In the genomic region with DNA sequence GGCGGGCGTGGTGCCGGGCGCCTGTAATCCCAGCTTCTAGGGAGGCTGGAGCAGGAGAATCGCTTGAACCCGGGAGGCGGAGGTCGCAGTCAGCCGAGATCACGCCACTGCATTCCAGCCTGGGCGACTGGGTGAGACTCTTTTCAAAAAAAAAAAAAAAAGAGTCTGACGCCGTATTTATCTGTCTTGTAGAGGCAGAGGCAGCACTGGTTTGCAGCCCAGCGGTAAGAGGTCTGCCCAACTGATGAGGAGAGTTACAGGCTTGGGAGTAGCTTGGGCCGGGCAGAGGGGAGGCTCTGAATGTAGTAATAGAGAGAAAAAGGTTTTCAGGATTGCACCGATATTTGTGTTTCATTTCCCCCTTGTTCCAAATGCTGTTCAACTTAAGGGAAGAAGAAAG, we compare ENCODE assay signal across 10 cellular contexts. TPM values are rescaled to one million over a fixed set of nuclear protein-coding genes. Genes with fewer than 3 reads are reported as not detected.
A peak's percentile ranks its signal among the peaks of the same experiment; 100 is the strongest.
DNase-seq lines count a peak whose midpoint lies in the region; ATAC-seq and TF ChIP-seq lines count a peak whose summit lies in the region.
"Had no signal": no experiment of that assay in that cellular context is flagged by ENCODE, and none has a peak within 500 bp of the region (broad histone marks: within the 10 kb centered on the region; RNA-seq: fewer than 3 reads in every experiment).

No MANE protein-coding gene starts in this region.

- TF ChIP-seq CTCF in DOHH2 (IDR thresholded peaks at IDR 0.05; ENCODE audit: low read depth, low read length, poor library complexity, severe bottlenecking) (no peak), nephron (IDR thresholded peaks at IDR 0.05; ENCODE audit: unreplicated experiment in 3 of 3) (no peak)

- H3K27me3 ChIP-seq in DOHH2 (ENCODE audit: control insufficient read depth, low read length) (peaks cover 35% of the 10 kb centered on the region), Karpas-422 (ENCODE audit: low read length) (no peaks in the 10 kb centered on the region)

- H3F3A ChIP-seq in DOHH2 (ENCODE audit: control insufficient read depth, insufficient read depth): no peaks in the 10 kb centered on the region; the same call in 1 of the 2 replicates

- H3K9ac ChIP-seq in Karpas-422 (ENCODE audit: low read length): no peak overlapping the region

- peak overlapping the region; percentile 81 for H3K4me3 Mint-ChIP-seq in effector memory CD8-positive, alpha-beta T cell
- H3K4me3 Mint-ChIP-seq in nephron: peak overlapping the region; percentile 85 to 93 (median 89)

- peaks cover 75 to 96% of the 10 kb centered on the region in 2 donors for H3K27me3 Mint-ChIP-seq in effector memory CD8-positive, alpha-beta T cell
- H3K27me3 Mint-ChIP-seq in nephron (ENCODE audit: low read depth): peaks cover 82% of the 10 kb centered on the region

- H3K36me3 ChIP-seq in DOHH2 (ENCODE audit: control insufficient read depth, low read length): no peaks in the 10 kb centered on the region
- no peaks in the 10 kb centered on the region for H3K36me3 ChIP-seq in Karpas-422 (ENCODE audit: insufficient read depth, low read length)

- H3K4me2 ChIP-seq in DOHH2 (ENCODE audit: low read length) (peak overlapping the region; percentile 87), Karpas-422 (ENCODE audit: low read depth, low read length, poor library complexity, severe bottlenecking) (no peak overlapping the region)

- H3K9me3 ChIP-seq in DOHH2 (ENCODE audit: control insufficient read depth, insufficient read depth, low read length) (no peaks in the 10 kb centered on the region), Karpas-422 (ENCODE audit: low read length) (no peaks in the 10 kb centered on the region)

- ATAC-seq in effector memory CD8-positive, alpha-beta T cell (replicated peaks): no peak
- ATAC-seq in GM18868 (IDR thresholded peaks at IDR 0.05; ENCODE audit: unreplicated experiment): no peak

- H3K27ac ChIP-seq in DOHH2 (ENCODE audit: low read depth, low read length): no peak overlapping the region
- H3K27ac ChIP-seq in Karpas-422 (ENCODE audit: low read length): no peak overlapping the region

- peaks cover 9% of the 10 kb centered on the region for H3K36me3 Mint-ChIP-seq in effector memory CD8-positive, alpha-beta T cell (ENCODE audit: insufficient read depth)
- H3K36me3 Mint-ChIP-seq in nephron (ENCODE audit: low read depth): no peaks in the 10 kb centered on the region

- H3K4me1 Mint-ChIP-seq in effector memory CD8-positive, alpha-beta T cell (ENCODE audit: low read depth in 2 of 2): peaks cover 17 to 22% of the 10 kb centered on the region in 2 donors
- H3K4me1 Mint-ChIP-seq in nephron: peaks cover 44% of the 10 kb centered on the region

- no peak overlapping the region for H3K27ac Mint-ChIP-seq in effector memory CD8-positive, alpha-beta T cell
- peak overlapping the region in 2 of 3 experiments; percentile 37 to 57 for H3K27ac Mint-ChIP-seq in nephron

- H3K79me2 ChIP-seq in DOHH2 (ENCODE audit: control insufficient read depth, low read length) (no peaks in the 10 kb centered on the region), Karpas-422 (ENCODE audit: low read length) (no peaks in the 10 kb centered on the region)

- 0 out of 2 replicates have a peak overlapping the region, but pooled peaks have one; percentile 80 for H2AFZ ChIP-seq in Karpas-422 (ENCODE audit: low read length)

- H3K9me2 ChIP-seq in DOHH2 (replicated peaks; ENCODE audit: control insufficient read depth, low read length) (no peaks in the 10 kb centered on the region), Karpas-422 (replicated peaks; ENCODE audit: insufficient read depth, low read length) (no peaks in the 10 kb centered on the region)

- H3K9me3 Mint-ChIP-seq in effector memory CD8-positive, alpha-beta T cell: no peaks in the 10 kb centered on the region
- no peaks in the 10 kb centered on the region for H3K9me3 Mint-ChIP-seq in nephron

- H3K4me1 ChIP-seq in DOHH2 (ENCODE audit: control insufficient read depth, low read length) (peaks cover 11% of the 10 kb centered on the region), Karpas-422 (ENCODE audit: low read length) (peaks cover 14% of the 10 kb centered on the region)

- no peak for DNase-seq in Karpas-422
- no peak for DNase-seq in effector memory CD8-positive, alpha-beta T cell
- no peak for DNase-seq in NCI-H2029 (lab: John Stamatoyannopoulos, UW)
- DNase-seq in AG08396 (ENCODE audit: low spot score): no peak
- DNase-seq: NCI-H2081; stimulated activated CD4-positive, alpha-beta T cell treated with anti-CD3 and anti-CD28 coated beads, Interleukin-12 subunit alpha, Interleukin-12 subunit beta, amount 100 ng/mL, for 4 hours had no signal

- H3K4me3 ChIP-seq in DOHH2 (ENCODE audit: low read length): no peak overlapping the region
- no peak overlapping the region for H3K4me3 ChIP-seq in Karpas-422 (ENCODE audit: low read length)

- H4K20me1 ChIP-seq in DOHH2 (ENCODE audit: control insufficient read depth, insufficient read depth, low read depth, low read length) (no peaks in the 10 kb centered on the region), Karpas-422 (ENCODE audit: insufficient read depth, low read depth, low read length) (no peaks in the 10 kb centered on the region)

RNA-seq across cellular contexts. Expression of a gene that starts 9.4 kb away (rescaled TPM):
- not detected in 2 replicates for total RNA-seq in Karpas-422 (2014; rRNA removed; shearing (Covaris generic); ENCODE audit: low replicate concordance)
- total RNA-seq: IMR-90 had no signal

Comparison
In these comparisons a context has a peak if more than half of its experiments do, and no peak if none do; other contexts are left out.
1. H3K27ac Mint-ChIP-seq: peak in nephron (2 of 3); none in effector memory CD8-positive, alpha-beta T cell (0 of 2).